In the genomic region with DNA sequence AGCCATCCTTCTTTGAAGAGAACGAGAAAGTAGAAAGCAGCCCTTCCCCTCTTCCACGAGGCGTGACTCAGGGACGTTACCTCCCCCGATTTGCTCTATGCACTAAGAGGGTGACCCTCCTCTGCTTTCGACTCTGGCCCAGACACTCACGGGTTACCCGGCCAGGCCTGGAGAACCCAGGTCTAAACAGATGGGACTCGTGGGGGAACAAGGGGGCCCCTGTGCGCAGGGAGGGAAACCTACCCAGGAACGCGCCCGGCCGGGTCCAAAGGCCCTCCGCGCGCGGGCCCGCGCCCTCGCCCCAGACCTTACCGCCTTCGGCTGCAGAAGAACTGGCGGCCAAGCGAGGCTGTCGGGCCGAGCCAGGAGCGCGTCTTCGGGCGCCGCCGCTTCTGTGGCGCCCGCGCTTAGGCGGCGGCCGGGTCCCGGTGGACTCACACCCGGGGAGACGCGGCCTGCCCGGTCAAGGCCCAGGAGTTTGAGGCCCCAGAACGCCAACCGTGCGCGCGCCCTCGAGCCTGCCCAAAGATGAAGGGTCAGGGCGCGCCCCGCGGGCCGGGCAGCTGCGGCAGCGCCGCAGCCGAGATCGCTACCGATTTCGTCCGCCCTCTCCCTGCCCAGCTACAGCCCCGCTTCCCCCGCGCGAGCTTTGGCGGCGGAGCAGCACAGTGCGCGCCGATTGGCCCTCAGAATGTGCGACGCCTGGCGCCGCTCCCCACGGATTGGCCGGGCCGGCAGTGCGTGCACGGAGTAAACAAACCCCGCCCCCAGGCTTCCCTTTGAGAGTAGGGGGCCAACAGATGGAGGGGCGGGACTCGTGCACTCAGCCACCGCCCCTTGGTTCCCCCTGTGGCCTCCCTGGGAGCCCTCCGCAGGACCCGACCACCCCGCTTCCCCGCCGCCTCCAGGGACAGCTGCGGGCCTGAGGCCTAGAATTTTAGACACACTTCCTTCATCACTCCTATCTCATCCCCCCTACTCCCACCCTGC, we compare ENCODE assay signal across 8 cellular contexts. TPM values are rescaled to one million over a fixed set of nuclear protein-coding genes. Genes with fewer than 3 reads are reported as not detected.
DNase-seq lines count a peak whose midpoint lies in the region; ATAC-seq and TF ChIP-seq lines count a peak whose summit lies in the region.

A gene with protein sequence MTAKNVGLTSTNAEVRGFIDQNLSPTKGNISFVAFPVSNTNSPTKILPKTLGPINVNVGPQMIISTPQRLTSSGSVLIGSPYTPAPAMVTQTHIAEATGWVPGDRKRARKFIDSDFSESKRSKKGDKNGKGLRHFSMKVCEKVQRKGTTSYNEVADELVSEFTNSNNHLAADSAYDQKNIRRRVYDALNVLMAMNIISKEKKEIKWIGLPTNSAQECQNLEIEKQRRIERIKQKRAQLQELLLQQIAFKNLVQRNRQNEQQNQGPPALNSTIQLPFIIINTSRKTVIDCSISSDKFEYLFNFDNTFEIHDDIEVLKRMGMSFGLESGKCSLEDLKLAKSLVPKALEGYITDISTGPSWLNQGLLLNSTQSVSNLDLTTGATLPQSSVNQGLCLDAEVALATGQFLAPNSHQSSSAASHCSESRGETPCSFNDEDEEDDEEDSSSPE (minus strand): TSS at position 674 of the 990 bp plus-strand sequence. CDS start 47,795 bp downstream, outside the sequence.

- in situ Hi-C loops in GM13976 (cut with MboI; ENCODE audit: low sequenced_read_pairs, unreplicated experiment): no loop called here

- 0 to 1% (median 0%) methylated on average over 10 to 91 of the region's 91 CpGs for WGBS in adrenal gland, 4 donors
- 0 to 1% (median 1%) methylated on average over 63 to 91 of the region's 91 CpGs for WGBS in heart left ventricle, 4 donors
- 0 to 1% methylated on average over 33 to 51 of the region's 91 CpGs for WGBS in upper lobe of left lung, 2 donors

- ATAC-seq in HG02798 (IDR thresholded peaks at IDR 0.05; ENCODE audit: poor library complexity, unreplicated experiment) (peak; percentile 100), heart left ventricle (peak; percentile 98 to 100 (median 100)), upper lobe of left lung (ENCODE audit: low FRiP score in 2 of 2) (peak; percentile 98 to 99)

- peak within 1 kb of the TSS in 4 of 5 donors; percentile 88 to 91 (median 89) for H3K27ac ChIP-seq in adrenal gland
- H3K27ac ChIP-seq in heart left ventricle: peak within 1 kb of the TSS in 11 of 12 donors; percentile 43 to 90 (median 83)
- peak within 1 kb of the TSS; percentile 83 to 88 (median 88) for H3K27ac ChIP-seq in upper lobe of left lung

- no peak for TF ChIP-seq CTCF in GM13976 (IDR thresholded peaks at IDR 0.05; ENCODE audit: borderline replicate concordance, control extremely low read depth, extremely low read depth, insufficient read depth, missing control alignments)
- peak in 1 of 6 experiments; percentile 8 for TF ChIP-seq CTCF in adrenal gland (IDR thresholded peaks at IDR 0.05)
- TF ChIP-seq CTCF in heart left ventricle (IDR thresholded peaks at IDR 0.05): peak in 2 of 12 donors; percentile 10 to 22
- peak in 2 of 6 experiments; percentile 9 to 10 for TF ChIP-seq CTCF in upper lobe of left lung (IDR thresholded peaks at IDR 0.05)

- H3K27me3 ChIP-seq in adrenal gland: no peaks in the 10 kb centered on the region
- no peaks in the 10 kb centered on the region for H3K27me3 ChIP-seq in heart left ventricle
- no peaks in the 10 kb centered on the region for H3K27me3 ChIP-seq in upper lobe of left lung

- DNase-seq in GM13976 (ENCODE audit: low spot score) (peak; percentile 96), NCI-H1417 treated with DMSO at 0.1 percent for 48 hours (lab: John Stamatoyannopoulos, UW) (peak; percentile 41), T-helper 1 cell (peak; percentile 60 to 89 (median 76)), adrenal gland (peak; percentile 90 to 96 (median 92)), heart left ventricle (peak; percentile 90 to 96 (median 91)), posterior vena cava (ENCODE audit: low spot score) (peak; percentile 96), upper lobe of left lung (peak; percentile 92 to 97)

- peak in 1 of 4 donors; percentile 9 for TF ChIP-seq EP300 in upper lobe of left lung (IDR thresholded peaks at IDR 0.05)

- H3K9me3 ChIP-seq in adrenal gland (replicated peaks in 1 of 3) (no peaks in the 10 kb centered on the region), heart left ventricle (no peaks in the 10 kb centered on the region), upper lobe of left lung (no peaks in the 10 kb centered on the region)

- H3K4me3 ChIP-seq in adrenal gland: peak within 1 kb of the TSS; percentile 43 to 80 (median 78)
- peak within 1 kb of the TSS; percentile 69 to 92 (median 84) for H3K4me3 ChIP-seq in heart left ventricle
- H3K4me3 ChIP-seq in upper lobe of left lung: peak within 1 kb of the TSS; percentile 81 to 91 (median 84)

- intact Hi-C loops in adrenal gland (cut with DNase I): no loop called here
- intact Hi-C loops in heart left ventricle (cut with DNase I): loop anchor here in 1 of 10 donors (5.0 kb wide), 1 partner anchor 73 kb away; no protein-coding TSS in a partner anchor
- intact Hi-C loops in posterior vena cava (cut with DNase I): no loop called here

- H3K36me3 ChIP-seq in adrenal gland (replicated peaks in 1 of 2): no peaks in the 10 kb centered on the region
- no peaks in the 10 kb centered on the region for H3K36me3 ChIP-seq in heart left ventricle
- H3K36me3 ChIP-seq in upper lobe of left lung: no peaks in the 10 kb centered on the region

- TF ChIP-seq POLR2A in adrenal gland (IDR thresholded peaks at IDR 0.05) (peak; percentile 64 to 94), heart left ventricle (IDR thresholded peaks at IDR 0.05) (peak; percentile 59 to 72), upper lobe of left lung (IDR thresholded peaks at IDR 0.05) (peak in 3 of 4 donors; percentile 65 to 81 (median 69))

- peaks cover 7 to 11% of the 10 kb centered on the region in 2 donors for H3K4me1 ChIP-seq in adrenal gland (replicated peaks in 1 of 2)
- peaks cover 4 to 20% (median 12%) of the 10 kb centered on the region in 12 donors for H3K4me1 ChIP-seq in heart left ventricle
- H3K4me1 ChIP-seq in upper lobe of left lung: peaks cover 9 to 19% (median 13%) of the 10 kb centered on the region in 4 donors

RNA-seq across cellular contexts. Expression of the gene that starts here (rescaled TPM):
- total RNA-seq in adrenal gland (100 to 1,000 TPM in 1 of 8 donors, 10 to 100 TPM in 7; 54.9 to 165 (median 77.6) TPM), heart left ventricle (10 to 100 TPM; 43.9 to 80.9 (median 52.5) TPM), posterior vena cava (10 to 100 TPM; 33.2 to 37.9 TPM), upper lobe of left lung (10 to 100 TPM; 25.1 to 48.5 (median 30.8) TPM)
- polyA plus RNA-seq in adrenal gland (10 to 100 TPM; 11.8 to 50.1 (median 13.1) TPM), heart left ventricle (10 to 100 TPM; 18.3 to 22.2 TPM)

Comparison
In these comparisons a context has a peak if more than half of its experiments do, and no peak if none do; other contexts are left out.
1. Peak in every context shown above with its lines: DNase-seq, ATAC-seq, H3K4me3 ChIP-seq and H3K27ac ChIP-seq.
2. DNase-seq: peak in every context shown above with its lines; median percentile 96 in GM13976; 96 in posterior vena cava; 94 in upper lobe of left lung; 92 in adrenal gland; 91 in heart left ventricle; 76 in T-helper 1 cell; 41 in NCI-H1417 treated with DMSO at 0.1 percent for 48 hours.